ENCODE assay signal across 8 cellular contexts in the genomic region with DNA sequence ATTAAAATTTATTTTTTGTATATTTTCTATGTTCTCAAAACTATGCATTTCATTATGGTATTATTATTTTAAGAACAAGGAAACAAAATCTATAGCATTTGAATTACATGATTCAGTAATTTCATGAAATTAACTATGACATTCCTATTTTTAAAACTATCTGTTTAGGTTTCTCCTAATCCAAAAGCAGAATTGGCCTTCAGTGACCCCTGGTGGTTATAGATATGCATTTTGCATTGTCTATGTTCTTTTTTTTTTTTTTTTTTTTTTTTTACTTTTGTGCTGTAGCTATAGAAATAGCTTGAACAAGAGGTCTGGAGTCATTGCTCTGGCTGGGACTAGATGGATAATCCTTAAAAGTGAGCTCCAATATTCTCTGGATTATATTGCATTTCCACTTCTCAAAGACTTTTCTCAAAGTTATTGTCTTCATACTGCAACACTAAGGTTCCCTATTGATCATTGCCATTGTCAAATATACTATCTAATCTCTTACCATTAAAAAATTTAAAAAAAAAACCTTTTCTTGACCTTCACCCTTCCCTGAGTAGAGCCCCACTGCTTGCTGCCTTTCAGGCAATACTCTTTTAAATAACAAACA. TPM values are rescaled to one million over a fixed set of nuclear protein-coding genes. Genes with fewer than 3 reads are reported as not detected.
DNase-seq lines count a peak whose midpoint lies in the region; ATAC-seq and TF ChIP-seq lines count a peak whose summit lies in the region.

No MANE protein-coding gene starts in this region.

- ATAC-seq in GM21390 (IDR thresholded peaks at IDR 0.05; ENCODE audit: unreplicated experiment) (peak; percentile 58), HG03108 (IDR thresholded peaks at IDR 0.05; ENCODE audit: unreplicated experiment) (no peak), GM21576 (IDR thresholded peaks at IDR 0.05; ENCODE audit: unreplicated experiment) (no peak), HG02610 (IDR thresholded peaks at IDR 0.05; ENCODE audit: unreplicated experiment) (no peak)

- H3K36me3 ChIP-seq in BE2C (no peaks in the 10 kb centered on the region), prostate gland (no peaks in the 10 kb centered on the region)

- no peak for TF ChIP-seq POLR2A in prostate gland (IDR thresholded peaks at IDR 0.05)

- TF ChIP-seq CTCF in BE2C (IDR thresholded peaks at IDR 0.05; ENCODE audit: low read depth, low read length): peak; percentile 72
- TF ChIP-seq CTCF in prostate gland (IDR thresholded peaks at IDR 0.05): peak in 3 of 4 experiments; percentile 11 to 47 (median 45)

- H3K9me3 ChIP-seq in BE2C (no peaks in the 10 kb centered on the region), prostate gland (no peaks in the 10 kb centered on the region)

- H3K4me3 ChIP-seq in BE2C (ENCODE audit: low read depth, low read length): no peak overlapping the region
- H3K4me3 ChIP-seq in prostate gland: no peak overlapping the region

- H3K27ac ChIP-seq in prostate gland: no peak overlapping the region

- intact Hi-C loops in prostate gland (cut with DNase I): loop anchor here (5.0 kb wide), 1 partner anchor 39 kb away; no protein-coding TSS in a partner anchor

- H3K27me3 ChIP-seq in BE2C: no peaks in the 10 kb centered on the region
- no peaks in the 10 kb centered on the region for H3K27me3 ChIP-seq in prostate gland (replicated peaks; ENCODE audit: insufficient read depth)

- no peaks in the 10 kb centered on the region for H3K4me1 ChIP-seq in BE2C
- H3K4me1 ChIP-seq in prostate gland (replicated peaks): no peaks in the 10 kb centered on the region

- DNase-seq in BE2C: peak; percentile 64
- DNase-seq in NCI-H748 treated with DMSO at 0.1 percent for 48 hours (lab: John Stamatoyannopoulos, UW): peak; percentile 12
- DNase-seq in dermis blood vessel endothelial cell: peak; percentile 67
- DNase-seq in prostate gland (ENCODE audit: low spot score): no peak

RNA-seq across cellular contexts. Expression of gene DNAJC3, which starts 15.9 kb away (rescaled TPM):
- polyA plus RNA-seq in BE2C (2012; ENCODE audit: insufficient read depth, insufficient read length, low read depth): 6.6 TPM
- total RNA-seq in dermis blood vessel endothelial cell (67.2 and 93.2 TPM in 2 replicates), prostate gland (100 to 1,000 TPM in 1 of 2 donors, 10 to 100 TPM in 1; 44.7 to 106 TPM)

RNA-seq across cellular contexts. Expression of gene DZIP1, which starts 16.6 kb away (rescaled TPM):
- polyA plus RNA-seq in BE2C (2012; ENCODE audit: insufficient read depth, insufficient read length, low read depth): 27.8 TPM
- total RNA-seq in dermis blood vessel endothelial cell (4.0 and 5.3 TPM in 2 replicates), prostate gland (10 to 100 TPM in 1 of 2 donors, 1 to 10 TPM in 1; 6.4 to 19.0 TPM)
